ENCODE assay signal across 17 cellular contexts in the genomic region with DNA sequence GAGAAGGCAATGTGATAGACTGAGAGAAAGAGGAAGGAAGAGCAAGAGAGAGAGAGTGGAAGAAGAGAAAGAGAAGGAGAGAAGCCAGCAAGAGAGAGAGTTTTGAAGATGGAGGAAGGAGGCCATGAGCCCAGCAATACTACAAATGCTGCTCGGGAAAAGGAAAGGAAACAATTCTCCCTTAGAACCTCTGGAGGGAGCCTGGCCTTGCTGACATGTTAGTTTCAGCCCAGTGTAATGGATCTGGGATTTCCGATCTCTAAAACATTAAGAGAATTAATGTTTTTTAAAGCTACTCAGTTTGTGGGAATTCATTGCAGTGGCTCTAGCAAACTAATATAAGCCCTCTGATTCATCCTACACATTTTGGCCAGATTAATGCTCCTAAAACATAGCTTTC.
DNase-seq lines count a peak whose midpoint lies in the region; ATAC-seq and TF ChIP-seq lines count a peak whose summit lies in the region.
"Had no signal": no experiment of that assay in that cellular context is flagged by ENCODE, and none has a peak within 500 bp of the region (broad histone marks: within the 10 kb centered on the region; RNA-seq: fewer than 3 reads in every experiment).

No MANE protein-coding gene starts in this region.

- BruUV-seq in A673 (replicated peaks; lab: Mats Ljungman, UMichigan) = no TSS peak

- H4K5ac ChIP-seq in H9 (ENCODE audit: insufficient read length, low read depth, low read length) = no peak overlapping the region

- H2BK15ac ChIP-seq in H9 (ENCODE audit: low read depth, low read length) = no peak overlapping the region

- H3K79me2 ChIP-seq in H9 (ENCODE audit: insufficient read depth, low read length) = no peaks in the 10 kb centered on the region

- peaks cover 3% of the 10 kb centered on the region for H3K27me3 Mint-ChIP-seq in H9 (ENCODE audit: low read depth)
- H3K27me3 Mint-ChIP-seq: stimulated activated naive B cell treated with anti-CD40 and anti-IgM and Interleukin-4, amounts not matched to agents 10 μg/mL and 1 μg/mL and 100 μg/mL, for 72 hours had no signal

- H2AK5ac ChIP-seq in H9 (ENCODE audit: insufficient read length, low read length) = no peak overlapping the region

- no CpG with 5 or more reads among the region's 2 CpGs for WGBS in H9 (ENCODE audit: extremely low coverage, insufficient read length, low lambda C conversion rate)
- WGBS in heart left ventricle, 4 donors = 44 to 57% (median 50%) methylated on average over 2 of the region's 2 CpGs

- no peak overlapping the region for H4K91ac ChIP-seq in H9 (ENCODE audit: insufficient read length, low read depth, low read length)

- no peak overlapping the region for H3T11ph ChIP-seq in H9 (ENCODE audit: low read length)

- H3K14ac ChIP-seq in H9 (ENCODE audit: insufficient read depth, low read length) = no peak overlapping the region

- H3K27ac ChIP-seq in A673 (ENCODE audit: low read depth, low read length, poor library complexity, severe bottlenecking) (no peak overlapping the region), H9 (ENCODE audit: insufficient read length, low read depth, low read length) (no peak overlapping the region), heart left ventricle (peak overlapping the region in 1 of 12 donors; percentile 27)
- H3K27ac ChIP-seq: BLaER1 treated with 17β-estradiol and CSF1 and Interleukin-3, amounts not matched to agents 10 nM and 100 nM; Peyer's patch had no signal

- no peak overlapping the region for H3K4me3 Mint-ChIP-seq in H9
- H3K4me3 Mint-ChIP-seq: stimulated activated naive B cell treated with anti-CD40 and anti-IgM and Interleukin-4, amounts not matched to agents 10 μg/mL and 1 μg/mL and 100 μg/mL, for 72 hours had no signal

- no peak overlapping the region for H3K4me2 ChIP-seq in H9 (ENCODE audit: insufficient read depth, insufficient read length, low read length)
- H3K4me2 ChIP-seq: BLaER1 treated with 17β-estradiol and CSF1 and Interleukin-3, amounts not matched to agents 10 nM and 100 nM had no signal

- peaks cover 10% of the 10 kb centered on the region for H3K4me1 ChIP-seq in A673 (ENCODE audit: insufficient read depth, low read length, poor library complexity, severe bottlenecking)
- no peaks in the 10 kb centered on the region for H3K4me1 ChIP-seq in H9 (ENCODE audit: insufficient read depth, low read length)
- H3K4me1 ChIP-seq in heart left ventricle = peaks cover 0 to 11% (median 0%) of the 10 kb centered on the region in 12 donors
- H3K4me1 ChIP-seq: Peyer's patch had no signal

- no peaks in the 10 kb centered on the region for H3K9me3 ChIP-seq in A673 (ENCODE audit: low read depth, low read length, poor library complexity, severe bottlenecking)
- H3K9me3 ChIP-seq in H9 (ENCODE audit: control insufficient read depth, low read depth, low read length) = no peaks in the 10 kb centered on the region
- H3K9me3 ChIP-seq in heart left ventricle = no peaks in the 10 kb centered on the region
- H3K9me3 ChIP-seq: Peyer's patch had no signal

- no peak overlapping the region for H2BK20ac ChIP-seq in H9 (ENCODE audit: low read depth, low read length, poor library complexity, severe bottlenecking)

- CTCF ChIA-PET in A673 (lab: Charles Lee) = no interaction called here

- H3K36me3 ChIP-seq in A673 (ENCODE audit: insufficient read depth, low read length, poor library complexity, severe bottlenecking) (no peaks in the 10 kb centered on the region), heart left ventricle (no peaks in the 10 kb centered on the region)
- H3K36me3 ChIP-seq: BLaER1 treated with 17β-estradiol and CSF1 and Interleukin-3, amounts not matched to agents 10 nM and 100 nM; Peyer's patch had no signal

- no peak overlapping the region for H2BK12ac ChIP-seq in H9 (ENCODE audit: insufficient read length, low read depth, low read length)

- POLR2A ChIA-PET in A673 (lab: Charles Lee; ENCODE audit: low non-redundant PET) = no interaction called here

- no peaks in the 10 kb centered on the region for H4K20me1 ChIP-seq in H9 (ENCODE audit: control insufficient read depth, insufficient read depth, insufficient read length)

- peaks cover 8 to 12% of the 10 kb centered on the region in 2 experiments for H3K4me1 Mint-ChIP-seq in H9
- H3K4me1 Mint-ChIP-seq: stimulated activated naive B cell treated with anti-CD40 and anti-IgM and Interleukin-4, amounts not matched to agents 10 μg/mL and 1 μg/mL and 100 μg/mL, for 72 hours had no signal

- no peak overlapping the region for H3K56ac ChIP-seq in H9 (ENCODE audit: insufficient read length, low read depth, low read length)

- no peak overlapping the region for H3K4me3 ChIP-seq in A673 (ENCODE audit: low read depth, low read length, poor library complexity, severe bottlenecking)
- no peak overlapping the region for H3K4me3 ChIP-seq in astrocyte of the cerebellum (ENCODE audit: low read depth, low read length)
- H3K4me3 ChIP-seq in heart left ventricle = no peak overlapping the region
- H3K4me3 ChIP-seq: BLaER1 treated with 17β-estradiol and CSF1 and Interleukin-3, amounts not matched to agents 10 nM and 100 nM; Peyer's patch had no signal

- no peak overlapping the region for H2BK120ac ChIP-seq in H9 (ENCODE audit: low read depth, low read length, poor library complexity, severe bottlenecking)

- DNase-seq in A673 (ENCODE audit: low spot score) = peak; percentile 51
- DNase-seq in H9 = no peak
- DNase-seq in astrocyte of the cerebellum (ENCODE audit: low read depth) = no peak
- peak; percentile 38 for DNase-seq in iPS-NIHi7 (ENCODE audit: extremely low spot score)
- no peak for DNase-seq in NK-92 treated with Interleukin-12 subunit alpha and Interleukin-12 subunit beta, amount 100 ng/mL, for 24 hours (lab: John Stamatoyannopoulos, UW)
- DNase-seq in heart left ventricle = no peak
- DNase-seq: activated CD8-positive, alpha-beta memory T cell treated with anti-CD3 and anti-CD28 coated beads for 24 hours; activated naive CD4-positive, alpha-beta T cell treated with Interleukin-2 at 50 U/mL for 16 hours; cortex of kidney; Karpas-422; left ventricle myocardium superior; Peyer's patch; stimulated activated CD4-positive, alpha-beta T cell treated with anti-CD3 and anti-CD28 coated beads, Interleukin-2, amount 100 ng/mL, for 24 hours; stimulated activated naive B cell treated with anti-CD40 and anti-IgM and Interleukin-4, amounts not matched to agents 10 μg/mL and 1 μg/mL and 100 μg/mL, for 72 hours had no signal

- no peak overlapping the region for H3K27ac Mint-ChIP-seq in H9
- H3K27ac Mint-ChIP-seq: stimulated activated naive B cell treated with anti-CD40 and anti-IgM and Interleukin-4, amounts not matched to agents 10 μg/mL and 1 μg/mL and 100 μg/mL, for 72 hours had no signal

- no peak overlapping the region for H3K18ac ChIP-seq in H9 (ENCODE audit: insufficient read length, low read depth, low read length)

- no peaks in the 10 kb centered on the region for H3K23me2 ChIP-seq in H9 (ENCODE audit: insufficient read length, low read depth, low read length, poor library complexity, severe bottlenecking)

- no peak overlapping the region for H2BK5ac ChIP-seq in H9 (ENCODE audit: insufficient read length, low read length)

- H3K9me3 Mint-ChIP-seq in H9 = no peaks in the 10 kb centered on the region

- H3K9ac ChIP-seq in H9 (ENCODE audit: extremely low read depth, insufficient read length, low read length) = no peak overlapping the region
- H3K9ac ChIP-seq: BLaER1 treated with 17β-estradiol and CSF1 and Interleukin-3, amounts not matched to agents 10 nM and 100 nM had no signal

- no peak for TF ChIP-seq POLR2A in heart left ventricle (IDR thresholded peaks at IDR 0.05)

- ATAC-seq in HG02623 (IDR thresholded peaks at IDR 0.05; ENCODE audit: unreplicated experiment) (no peak), GM21367 (IDR thresholded peaks at IDR 0.05; ENCODE audit: unreplicated experiment) (no peak), heart left ventricle (no peak)
- ATAC-seq: left ventricle myocardium superior; stimulated activated naive B cell treated with anti-CD40 and anti-IgM and Interleukin-4, amounts not matched to agents 10 μg/mL and 1 μg/mL and 100 μg/mL, for 72 hours had no signal

- TF ChIP-seq CTCF in A673 (conservative IDR thresholded peaks at IDR 0.05; ENCODE audit: low read depth, low read length) = peak; percentile 52
- peak; percentile 64 for TF ChIP-seq CTCF in H9 (conservative IDR thresholded peaks at IDR 0.05)
- peak; percentile 35 for TF ChIP-seq CTCF in astrocyte of the cerebellum (IDR thresholded peaks at IDR 0.05; ENCODE audit: low read depth, low read length, missing control alignments)
- TF ChIP-seq CTCF in heart left ventricle (IDR thresholded peaks at IDR 0.05) = peak in 5 of 12 donors; percentile 6 to 31 (median 18)

- H2AFZ ChIP-seq in H9 (ENCODE audit: low read length) = peak overlapping the region; percentile 27

- no peak overlapping the region for H4K8ac ChIP-seq in H9 (replicated peaks; ENCODE audit: insufficient read length, low read depth, low read length)

- intact Hi-C loops in A673 (cut with micrococcal nuclease; ENCODE audit: unreplicated experiment) (no loop called here), heart left ventricle (cut with DNase I) (loop anchor here in 1 of 10 donors (10.0 kb wide), 1 partner anchor 149 kb away; no protein-coding TSS in a partner anchor)

- no peak overlapping the region for H3K4ac ChIP-seq in H9 (ENCODE audit: low read depth, low read length)

- in situ Hi-C loops in astrocyte of the cerebellum (cut with HindIII; ENCODE audit: low sequenced_read_pairs) = no loop called here

- no peaks in the 10 kb centered on the region for H3K79me1 ChIP-seq in H9 (ENCODE audit: insufficient read depth, low read depth, low read length, poor library complexity, severe bottlenecking)

- H3K36me3 Mint-ChIP-seq in H9 (ENCODE audit: insufficient read depth in 1 of 3, low read depth in 3 of 3) = no peaks in the 10 kb centered on the region

- H3K27me3 ChIP-seq in A673 (replicated peaks; ENCODE audit: insufficient read depth, low read depth, low read length, poor library complexity) (no peaks in the 10 kb centered on the region), H9 (ENCODE audit: insufficient read depth, low read length) (no peaks in the 10 kb centered on the region), heart left ventricle (no peaks in the 10 kb centered on the region)
- H3K27me3 ChIP-seq: Peyer's patch had no signal

- H3K23ac ChIP-seq in H9 (ENCODE audit: insufficient read length, low read depth, low read length) = no peak overlapping the region

Comparison
In these comparisons a context has a peak if more than half of its experiments do, and no peak if none do; other contexts are left out.
1. DNase-seq: peak in A673 (single experiment) and iPS-NIHi7 (single experiment); none in H9 (single experiment), astrocyte of the cerebellum (single experiment), NK-92 treated with Interleukin-12 subunit alpha and Interleukin-12 subunit beta, amount 100 ng/mL, for 24 hours (single experiment) and heart left ventricle (0 of 5).